ENCODE assay signal across 1 cellular context in genomic region chr20:59920944-59921343, GRCh38.
TF ChIP-seq lines count a peak whose summit lies in the region.

No MANE protein-coding gene starts in this region.

TF ChIP-seq in IMR-90, 13 proteins besides CTCF, POLR2A, EP300 and RAD21:
- TF ChIP-seq MAZ (IDR thresholded peaks at IDR 0.05; ENCODE audit: borderline replicate concordance, low read depth, low read length) (no peak), MAFK (IDR thresholded peaks at IDR 0.05; ENCODE audit: low read depth, low read length) (no peak)
